Comparison of ENCODE assay signal across 16 cellular contexts in the genomic region with DNA sequence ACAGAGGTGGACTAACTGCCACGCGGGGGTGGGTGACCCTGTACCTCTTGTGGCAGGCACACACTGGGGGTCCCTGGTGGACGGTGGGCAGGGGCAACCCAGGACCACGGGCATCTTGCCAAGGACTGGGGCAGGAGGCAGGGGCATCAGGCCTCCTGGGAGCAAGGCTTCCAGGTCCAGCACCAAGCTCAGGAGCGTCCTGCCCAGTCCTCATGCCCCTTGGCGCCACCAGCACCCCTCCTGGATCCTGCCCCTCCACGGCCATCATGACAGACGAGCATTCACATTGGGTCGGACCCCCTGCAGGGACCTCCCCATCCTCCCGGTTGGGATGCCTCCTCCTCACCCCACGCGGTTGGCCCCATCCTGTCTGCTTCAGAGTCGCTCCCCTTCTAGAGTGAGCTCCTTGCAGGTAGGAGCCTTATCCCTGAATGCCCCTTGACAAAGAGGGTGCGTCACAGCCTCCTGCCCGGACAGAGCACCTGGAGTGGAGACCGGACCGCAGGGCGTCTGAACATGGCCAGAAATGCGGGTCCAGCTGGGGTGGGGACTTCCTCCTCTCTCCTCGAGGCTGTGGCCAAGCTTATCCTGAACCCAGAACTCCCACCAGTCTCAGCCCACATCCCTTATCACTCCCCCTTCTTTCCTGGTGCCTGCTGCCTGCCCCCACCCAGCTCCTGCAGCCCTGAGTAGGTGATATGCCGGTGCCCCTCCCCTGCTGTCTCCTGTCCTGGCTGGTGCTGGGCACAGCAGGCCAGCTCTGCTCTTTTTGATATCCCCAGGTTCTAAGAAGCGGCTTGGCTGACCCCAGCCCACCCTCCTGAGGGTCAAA. TPM values are rescaled to one million over a fixed set of nuclear protein-coding genes. Genes with fewer than 3 reads are reported as not detected.
DNase-seq lines count a peak whose midpoint lies in the region; ATAC-seq, FAIRE-seq and TF ChIP-seq lines count a peak whose summit lies in the region.
"Had no signal": no experiment of that assay in that cellular context is flagged by ENCODE, and none has a peak within 500 bp of the region (broad histone marks: within the 10 kb centered on the region; RNA-seq: fewer than 3 reads in every experiment).

No MANE protein-coding gene starts in this region.

- CTCF ChIA-PET in HEK293T (lab: Yijun Ruan, JAX) = no interaction called here

- peaks cover 38% of the 10 kb centered on the region for H3K4me1 ChIP-seq in NT2/D1 (ENCODE audit: insufficient read depth, insufficient read length)
- H3K4me1 ChIP-seq in neural progenitor cell = peaks cover 13% of the 10 kb centered on the region

- no peak for ATAC-seq in GM18519 (IDR thresholded peaks at IDR 0.05; ENCODE audit: low FRiP score, unreplicated experiment)
- ATAC-seq in stimulated activated naive CD8-positive, alpha-beta T cell treated with anti-CD3 and anti-CD28 coated beads, Interleukin-15, Interleukin-2, amounts not matched to agents 100 U/mL and 50 U/mL, for 24 hours = no peak
- ATAC-seq: activated T-cell treated with anti-CD3 and anti-CD28 coated beads, Interleukin-2, amount 50 U/mL, for 72 hours; stimulated activated naive CD8-positive, alpha-beta T cell treated with anti-CD3 and anti-CD28 coated beads, Interleukin-15, amount 100 ng/mL, for 72 hours had no signal

- H3K36me3 ChIP-seq in NT2/D1 (ENCODE audit: insufficient read depth, insufficient read length, low read length) (no peaks in the 10 kb centered on the region), neural progenitor cell (no peaks in the 10 kb centered on the region)
- H3K36me3 ChIP-seq: left lung had no signal

- no peak overlapping the region for H3K4me3 ChIP-seq in NT2/D1 (ENCODE audit: insufficient read length, low read depth)
- no peak overlapping the region for H3K4me3 ChIP-seq in neural progenitor cell
- H3K4me3 ChIP-seq: left lung had no signal

- H3K9me3 ChIP-seq in NT2/D1 (ENCODE audit: insufficient read depth, low read length) (peaks cover 2% of the 10 kb centered on the region; the same call in 1 of the 2 replicates), neural progenitor cell (ENCODE audit: low read depth) (no peaks in the 10 kb centered on the region)
- H3K9me3 ChIP-seq: left lung had no signal

- H3K9ac ChIP-seq in NT2/D1 (ENCODE audit: insufficient read length, low read depth) (peak overlapping the region; percentile 42), neural progenitor cell (no peak overlapping the region)

- TF ChIP-seq POLR2A in GM12891 (IDR thresholded peaks at IDR 0.05; ENCODE audit: low read depth, low read length) = no peak
- TF ChIP-seq POLR2A in erythroblast (IDR thresholded peaks at IDR 0.05; ENCODE audit: low read length) = peak; percentile 31

- no peaks in the 10 kb centered on the region for H3K36me3 Mint-ChIP-seq in neural progenitor cell
- H3K36me3 Mint-ChIP-seq: type B pancreatic cell had no signal

- no peak overlapping the region for H3K27ac Mint-ChIP-seq in neural progenitor cell
- H3K27ac Mint-ChIP-seq: activated CD8-positive, alpha-beta T cell treated with anti-CD3 and anti-CD28 coated beads for 36 hours; activated T-cell treated with anti-CD3 and anti-CD28 coated beads, Interleukin-2, amount 50 U/mL, for 72 hours; dendritic cell treated with granulocyte-macrophage colony-stimulating factor and Interleukin-4, amounts not matched to agents 40 ng/mL and 50 ng/mL, for 4 days; type B pancreatic cell had no signal

- POLR2A ChIA-PET in HEK293T (lab: Yijun Ruan, JAX) = no interaction called here

- FAIRE-seq in GM12891 (lab: Jason Lieb, UNC) = no peak

- H3K9me3 Mint-ChIP-seq in neural progenitor cell = peaks cover 3% of the 10 kb centered on the region
- H3K9me3 Mint-ChIP-seq: activated CD8-positive, alpha-beta T cell treated with anti-CD3 and anti-CD28 coated beads for 36 hours; activated T-cell treated with anti-CD3 and anti-CD28 coated beads, Interleukin-2, amount 50 U/mL, for 72 hours; dendritic cell treated with granulocyte-macrophage colony-stimulating factor and Interleukin-4, amounts not matched to agents 40 ng/mL and 50 ng/mL, for 4 days; stimulated activated naive CD8-positive, alpha-beta T cell treated with anti-CD3 and anti-CD28 coated beads, Interleukin-15, amount 100 ng/mL, for 72 hours; type B pancreatic cell had no signal

- H3K27me3 ChIP-seq in NT2/D1 (ENCODE audit: insufficient read depth, insufficient read length) (peaks cover 13% of the 10 kb centered on the region), neural progenitor cell (peaks cover 7% of the 10 kb centered on the region)

- no peak overlapping the region for H2AFZ ChIP-seq in neural progenitor cell (replicated peaks)

- H4K20me1 ChIP-seq in neural progenitor cell (ENCODE audit: low read depth) = peaks cover 5% of the 10 kb centered on the region

- H3K4me1 Mint-ChIP-seq in neural progenitor cell = peaks cover 25% of the 10 kb centered on the region
- H3K4me1 Mint-ChIP-seq: stimulated activated naive CD8-positive, alpha-beta T cell treated with anti-CD3 and anti-CD28 coated beads, Interleukin-15, amount 100 ng/mL, for 72 hours had no signal

- DNase-seq in GM12891 (ENCODE audit: insufficient read length, low spot score) (peak; percentile 17), NT2/D1 (ENCODE audit: low read depth, low spot score) (no peak), erythroblast (lab: John Stamatoyannopoulos, UW) (peak in 1 of 2 experiments; percentile 42), neural progenitor cell (ENCODE audit: low spot score) (no peak), HEK293T (ENCODE audit: extremely low spot score) (no peak)
- DNase-seq in stimulated activated naive CD8-positive, alpha-beta T cell treated with anti-CD3 and anti-CD28 coated beads, Interleukin-15, Interleukin-2, amounts not matched to agents 100 U/mL and 50 U/mL, for 24 hours = no peak
- DNase-seq: activated CD8-positive, alpha-beta T cell treated with anti-CD3 and anti-CD28 coated beads for 36 hours; activated T-cell treated with anti-CD3 and anti-CD28 coated beads, Interleukin-2, amount 50 U/mL, for 72 hours; foreskin fibroblast; NCI-H2081 treated with DMSO at 0.1 percent for 48 hours; NCI-H510A; stimulated activated naive CD8-positive, alpha-beta T cell treated with anti-CD3 and anti-CD28 coated beads, Interleukin-15, amount 100 ng/mL, for 72 hours had no signal

- TF ChIP-seq CTCF in neural progenitor cell (IDR thresholded peaks at IDR 0.05) = no peak

- no peaks in the 10 kb centered on the region for H3F3A ChIP-seq in neural progenitor cell (ENCODE audit: low read depth)

- peaks cover 16% of the 10 kb centered on the region for H3K27me3 Mint-ChIP-seq in neural progenitor cell (ENCODE audit: insufficient read depth, low read depth)
- H3K27me3 Mint-ChIP-seq: type B pancreatic cell had no signal

- no peak overlapping the region for H3K4me2 ChIP-seq in neural progenitor cell

- H3K4me3 Mint-ChIP-seq in neural progenitor cell = peak overlapping the region; percentile 21
- H3K4me3 Mint-ChIP-seq: activated CD8-positive, alpha-beta T cell treated with anti-CD3 and anti-CD28 coated beads for 36 hours; activated T-cell treated with anti-CD3 and anti-CD28 coated beads, Interleukin-2, amount 50 U/mL, for 72 hours; dendritic cell treated with granulocyte-macrophage colony-stimulating factor and Interleukin-4, amounts not matched to agents 40 ng/mL and 50 ng/mL, for 4 days; stimulated activated naive CD8-positive, alpha-beta T cell treated with anti-CD3 and anti-CD28 coated beads, Interleukin-15, amount 100 ng/mL, for 72 hours; type B pancreatic cell had no signal

- H3K79me2 ChIP-seq in neural progenitor cell (ENCODE audit: low read depth) = no peaks in the 10 kb centered on the region

- no peak overlapping the region for H3K27ac ChIP-seq in neural progenitor cell
- H3K27ac ChIP-seq: left lung had no signal

TF ChIP-seq in GM12891, 5 proteins besides CTCF, POLR2A, EP300 and RAD21:
- TF ChIP-seq POU2F2 (IDR thresholded peaks at IDR 0.05; ENCODE audit: low read depth, low read length) (no peak), POLR2AphosphoS5 (IDR thresholded peaks at IDR 0.05; ENCODE audit: low read depth, low read length) (no peak), PAX5 (IDR thresholded peaks at IDR 0.05; ENCODE audit: insufficient read depth, low read length, severe bottlenecking) (no peak), TAF1 (IDR thresholded peaks at IDR 0.05; ENCODE audit: low read depth, low read length) (no peak)

TF ChIP-seq in HEK293T, 16 proteins besides CTCF, POLR2A, EP300 and RAD21:
- no peak for TF ChIP-seq ZNF384 (IDR thresholded peaks at IDR 0.05)
- no peak for TF ChIP-seq L3MBTL2 (conservative IDR thresholded peaks at IDR 0.05)
- no peak for TF ChIP-seq ELF4 (IDR thresholded peaks at IDR 0.05)
- no peak for TF ChIP-seq TARDBP (IDR thresholded peaks at IDR 0.05)
- no peak for TF ChIP-seq SUZ12 (IDR thresholded peaks at IDR 0.05)

RNA-seq across cellular contexts. Expression of gene IGF2, which starts 40.3 kb away (rescaled TPM):
- polyA plus RNA-seq in GM12891 (2012; ENCODE audit: low read depth, missing spikeins) = not detected
- 0.45 and 3.3 TPM in 2 replicates for total RNA-seq in neural progenitor cell (ENCODE audit: low replicate concordance)
